In genomic region chr10:94358480-94358879, GRCh38 we compare ENCODE assay signal across 11 cellular contexts. TPM values are rescaled to one million over a fixed set of nuclear protein-coding genes. Genes with fewer than 3 reads are reported as not detected.
A peak's percentile ranks its signal among the peaks of the same experiment; 100 is the strongest.
DNase-seq lines count a peak whose midpoint lies in the region; ATAC-seq, FAIRE-seq and TF ChIP-seq lines count a peak whose summit lies in the region.
"Had no signal": no experiment of that assay in that cellular context is flagged by ENCODE, and none has a peak within 500 bp of the region (broad histone marks: within the 10 kb centered on the region; RNA-seq: fewer than 3 reads in every experiment).

No MANE protein-coding gene starts in this region.

- no peaks in the 10 kb centered on the region for H3K9me3 Mint-ChIP-seq in activated CD4-positive, alpha-beta memory T cell treated with anti-CD3 and anti-CD28 coated beads, Interleukin-2, amount 10 ng/mL, durations not matched to agents 7 days and 5 days
- H3K9me3 Mint-ChIP-seq: dendritic cell treated with granulocyte-macrophage colony-stimulating factor and Interleukin-4, amounts not matched to agents 40 ng/mL and 50 ng/mL, for 4 days had no signal

- FAIRE-seq in HepG2 (lab: Jason Lieb, UNC), result no peak

- H2AFZ ChIP-seq in HepG2 (ENCODE audit: low read length) (no peak overlapping the region), fibroblast of lung (ENCODE audit: low read length) (no peak overlapping the region)

- H3K9ac ChIP-seq in HepG2 (ENCODE audit: insufficient read depth, low read depth, low read length), result no peak overlapping the region
- H3K9ac ChIP-seq in fibroblast of lung (ENCODE audit: insufficient read depth, low read length), result no peak overlapping the region

- peaks cover 60% of the 10 kb centered on the region for H3K36me3 Mint-ChIP-seq in activated CD4-positive, alpha-beta memory T cell treated with anti-CD3 and anti-CD28 coated beads, Interleukin-2, amount 10 ng/mL, durations not matched to agents 7 days and 5 days (ENCODE audit: low read depth)

- TF ChIP-seq POLR2A in HepG2 (IDR thresholded peaks at IDR 0.05; ENCODE audit: insufficient read depth in 1 of 2, low read depth in 2 of 2, low read length in 2 of 2), result no peak
- TF ChIP-seq POLR2A in right lobe of liver (IDR thresholded peaks at IDR 0.05), result no peak

- TF ChIP-seq RAD21 in HepG2 (CRISPR knock-in tag; IDR thresholded peaks at IDR 0.05), result no peak

- intact Hi-C loops in HepG2 (cut with micrococcal nuclease; ENCODE audit: unreplicated experiment), result no loop called here
- intact Hi-C loops in right lobe of liver (cut with DNase I), result no loop called here

- H3K27ac Mint-ChIP-seq in activated CD4-positive, alpha-beta memory T cell treated with anti-CD3 and anti-CD28 coated beads, Interleukin-2, amount 10 ng/mL, durations not matched to agents 7 days and 5 days, result no peak overlapping the region
- H3K27ac Mint-ChIP-seq: dendritic cell treated with granulocyte-macrophage colony-stimulating factor and Interleukin-4, amounts not matched to agents 40 ng/mL and 50 ng/mL, for 4 days had no signal

- DNase-seq in HepG2 (ENCODE audit: low spot score) (peak; percentile 9), right lobe of liver (no peak), RKO (ENCODE audit: low spot score) (peak; percentile 81), fibroblast of lung (ENCODE audit: low read depth in 2 of 2) (peak; percentile 92 to 96), stromal cell of bone marrow (ENCODE audit: low read depth) (peak; percentile 88), cerebellar cortex (ENCODE audit: low spot score) (no peak)
- no peak for DNase-seq in activated CD4-positive, alpha-beta memory T cell treated with anti-CD3 and anti-CD28 coated beads, Interleukin-2, amount 10 ng/mL, durations not matched to agents 7 days and 5 days
- no peak for DNase-seq in effector memory CD4-positive, alpha-beta T cell
- DNase-seq: activated CD8-positive, alpha-beta memory T cell treated with anti-CD3 and anti-CD28 coated beads for 24 hours; lower lobe of right lung had no signal

- no peak overlapping the region for H3K4me2 ChIP-seq in HepG2 (ENCODE audit: low read depth, low read length)
- peak overlapping the region; percentile 38 for H3K4me2 ChIP-seq in fibroblast of lung (ENCODE audit: extremely low read depth, insufficient read depth, low read length)

- no peaks in the 10 kb centered on the region for H3K27me3 Mint-ChIP-seq in activated CD4-positive, alpha-beta memory T cell treated with anti-CD3 and anti-CD28 coated beads, Interleukin-2, amount 10 ng/mL, durations not matched to agents 7 days and 5 days
- H3K27me3 Mint-ChIP-seq: dendritic cell treated with granulocyte-macrophage colony-stimulating factor and Interleukin-4, amounts not matched to agents 40 ng/mL and 50 ng/mL, for 4 days had no signal

- CTCF ChIA-PET in HepG2 (lab: Yijun Ruan, JAX; ENCODE audit: low intra/inter-chr PET ratio, low total read pairs), result no interaction called here
- CTCF ChIA-PET in activated CD4-positive, alpha-beta memory T cell treated with anti-CD3 and anti-CD28 coated beads, Interleukin-2, amount 10 ng/mL, durations not matched to agents 7 days and 5 days (lab: Charles Lee), result interaction anchor here (1.3 kb wide), 1 partner anchor 37 kb away, joined by 3 read pairs; no protein-coding TSS in a partner anchor

- 85% methylated on average over 2 of the region's 2 CpGs for WGBS in HepG2 (ENCODE audit: low lambda C conversion rate)
- WGBS in right lobe of liver (ENCODE audit: insufficient coverage, low coverage, low lambda C conversion rate, missing lambda C conversion rate), result 43% methylated on average over 2 of the region's 2 CpGs

- H3K79me2 ChIP-seq in HepG2 (ENCODE audit: insufficient read depth, low read length), result peaks cover 29% of the 10 kb centered on the region
- H3K79me2 ChIP-seq in fibroblast of lung (ENCODE audit: control insufficient read depth, insufficient read depth, low read length), result peaks cover 23% of the 10 kb centered on the region

- H3K27me3 ChIP-seq in HepG2 (ENCODE audit: control insufficient read depth in 1 of 2, insufficient read depth in 2 of 2, low read length in 2 of 2) (no peaks in the 10 kb centered on the region; a peak in 1 of 5 replicates), right lobe of liver (no peaks in the 10 kb centered on the region), fibroblast of lung (ENCODE audit: control insufficient read depth, insufficient read depth, low read length) (no peaks in the 10 kb centered on the region)
- H3K27me3 ChIP-seq in effector memory CD4-positive, alpha-beta T cell (replicated peaks; ENCODE audit: control insufficient read depth, insufficient read depth, low read length, poor library complexity, severe bottlenecking), result no peaks in the 10 kb centered on the region

- H4K20me1 ChIP-seq in HepG2 (ENCODE audit: insufficient read depth, low read length), result no peaks in the 10 kb centered on the region
- H4K20me1 ChIP-seq in fibroblast of lung (ENCODE audit: control insufficient read depth, extremely low read depth, insufficient read depth, low read length), result no peaks in the 10 kb centered on the region

- peaks cover 21% of the 10 kb centered on the region for H3K4me1 ChIP-seq in HepG2 (ENCODE audit: insufficient read depth, low read length)
- peaks cover 0 to 17% (median 8%) of the 10 kb centered on the region in 4 donors for H3K4me1 ChIP-seq in right lobe of liver
- peaks cover 4% of the 10 kb centered on the region for H3K4me1 ChIP-seq in fibroblast of lung (ENCODE audit: control insufficient read depth, extremely low read depth, insufficient read depth, low read length)
- H3K4me1 ChIP-seq in effector memory CD4-positive, alpha-beta T cell (ENCODE audit: control insufficient read depth, insufficient read depth, low read length, poor library complexity, severe bottlenecking), result peaks cover 10% of the 10 kb centered on the region

- TF ChIP-seq CTCF in HepG2 (CRISPR knock-in tag; IDR thresholded peaks at IDR 0.05) (no peak), right lobe of liver (IDR thresholded peaks at IDR 0.05) (no peak), fibroblast of lung (conservative IDR thresholded peaks at IDR 0.05 in 1 of 2, IDR thresholded peaks at IDR 0.05 in 1 of 2; ENCODE audit: low read depth in 1 of 2, low read length in 2 of 2) (no peak)

- no peak for ATAC-seq in HepG2
- no peak for ATAC-seq in right lobe of liver
- ATAC-seq: lower lobe of right lung had no signal

- H3K36me3 ChIP-seq in HepG2 (replicated peaks in 1 of 2; ENCODE audit: control insufficient read depth in 1 of 2, insufficient read depth in 2 of 2, low read length in 2 of 2) (peaks cover 6 to 49% of the 10 kb centered on the region in 2 experiments; a peak in 4 of 5 replicates), right lobe of liver (peaks cover 0 to 36% (median 1%) of the 10 kb centered on the region in 4 donors), fibroblast of lung (ENCODE audit: control insufficient read depth, insufficient read depth, low read length) (peaks cover 3% of the 10 kb centered on the region)
- H3K36me3 ChIP-seq in effector memory CD4-positive, alpha-beta T cell (ENCODE audit: control insufficient read depth, insufficient read depth, low read length), result peaks cover 20% of the 10 kb centered on the region

- H3K9me3 ChIP-seq in HepG2 (ENCODE audit: low read length), result no peaks in the 10 kb centered on the region
- no peaks in the 10 kb centered on the region for H3K9me3 ChIP-seq in right lobe of liver
- H3K9me3 ChIP-seq in fibroblast of lung (ENCODE audit: control insufficient read depth, insufficient read depth, low read depth, low read length), result no peaks in the 10 kb centered on the region
- H3K9me3 ChIP-seq in effector memory CD4-positive, alpha-beta T cell (ENCODE audit: control insufficient read depth, low read length), result no peaks in the 10 kb centered on the region
- H3K9me3 ChIP-seq: lower lobe of right lung had no signal

- in situ Hi-C loops in HepG2 (cut with HindIII; ENCODE audit: extremely low pct_ligation_motif_present, low pct_unique_long_range_greater_than_20kb), result no loop called here

- TF ChIP-seq EP300 in HepG2 (IDR thresholded peaks at IDR 0.05; ENCODE audit: low read depth in 2 of 2, low read length in 2 of 2), result no peak
- TF ChIP-seq EP300 in HepG2 (CRISPR knock-in tag; IDR thresholded peaks at IDR 0.05; ENCODE audit: borderline replicate concordance), result no peak

- no peak overlapping the region for H3K27ac ChIP-seq in HepG2 (ENCODE audit: extremely low read length, insufficient read depth, low read length)
- no peak overlapping the region for H3K27ac ChIP-seq in right lobe of liver
- peak overlapping the region; percentile 44 for H3K27ac ChIP-seq in fibroblast of lung (ENCODE audit: insufficient read depth, low read length)
- no peak overlapping the region for H3K27ac ChIP-seq in effector memory CD4-positive, alpha-beta T cell (ENCODE audit: insufficient read depth, low read length, poor library complexity, severe bottlenecking)
- H3K27ac ChIP-seq: lower lobe of right lung had no signal

- POLR2A ChIA-PET in HepG2 (lab: Yijun Ruan, JAX), result no interaction called here
- POLR2A ChIA-PET in activated CD4-positive, alpha-beta memory T cell treated with anti-CD3 and anti-CD28 coated beads, Interleukin-2, amount 10 ng/mL, durations not matched to agents 7 days and 5 days (lab: Charles Lee), result no interaction called here

- no TSS peak for BruUV-seq in HepG2 (replicated peaks; lab: Mats Ljungman, UMichigan)

- H3K4me1 Mint-ChIP-seq in activated CD4-positive, alpha-beta memory T cell treated with anti-CD3 and anti-CD28 coated beads, Interleukin-2, amount 10 ng/mL, durations not matched to agents 7 days and 5 days, result peaks cover 54% of the 10 kb centered on the region

- no peak overlapping the region for H3K4me3 Mint-ChIP-seq in activated CD4-positive, alpha-beta memory T cell treated with anti-CD3 and anti-CD28 coated beads, Interleukin-2, amount 10 ng/mL, durations not matched to agents 7 days and 5 days
- H3K4me3 Mint-ChIP-seq: dendritic cell treated with granulocyte-macrophage colony-stimulating factor and Interleukin-4, amounts not matched to agents 40 ng/mL and 50 ng/mL, for 4 days had no signal

- no peak overlapping the region for H3K4me3 ChIP-seq in HepG2 (replicated peaks in 1 of 3; ENCODE audit: insufficient read depth in 1 of 3, low read depth in 2 of 3, low read length in 3 of 3)
- no peak overlapping the region for H3K4me3 ChIP-seq in right lobe of liver
- peak overlapping the region in 3 of 4 experiments; percentile 8 to 50 (median 41) for H3K4me3 ChIP-seq in fibroblast of lung (replicated peaks in 1 of 4; ENCODE audit: control extremely low read depth in 1 of 4, insufficient read depth in 1 of 4, low read depth in 3 of 4, low read length in 4 of 4)
- H3K4me3 ChIP-seq in effector memory CD4-positive, alpha-beta T cell (ENCODE audit: insufficient read depth, low read depth, low read length, poor library complexity, severe bottlenecking), result no peak overlapping the region
- H3K4me3 ChIP-seq: lower lobe of right lung had no signal

RNA-seq across cellular contexts. Expression of gene NOC3L, which starts 4.3 kb away (rescaled TPM):
- total RNA-seq in HepG2 (2016; rRNA removed; fragmentation: Illumina TruSeq; extraction: Trizol) (36.6 and 51.6 TPM in 2 replicates), right lobe of liver (10 to 100 TPM in 1 of 6 experiments, 1 to 10 TPM in 5; 6.2 to 11.2 (median 9.5) TPM), fibroblast of lung (27.2 and 31.3 TPM in 2 replicates)
- total RNA-seq in HepG2 (2016; cell fraction: cytosol; rRNA removed; fragmentation: Illumina TruSeq; extraction: Trizol; ENCODE audit: low read depth), result 3.3 and 5.6 TPM in 2 replicates
- total RNA-seq in HepG2 (2016; cell fraction: insoluble cytoplasmic fraction; rRNA removed; fragmentation: Illumina TruSeq; extraction: Trizol), result 37.9 and 52.0 TPM in 2 replicates
- 10.3 and 13.4 TPM in 2 replicates for total RNA-seq in HepG2 (2016; cell fraction: membrane; rRNA removed; fragmentation: Illumina TruSeq; extraction: Trizol)
- 43.7 and 47.1 TPM in 2 replicates for total RNA-seq in HepG2 (2016; cell fraction: nucleus; rRNA removed; fragmentation: Illumina TruSeq; extraction: Trizol)
- polyA plus RNA-seq in HepG2 (2011; rRNA removed) (7.6 and 7.8 TPM in 2 replicates), fibroblast of lung (19.5 and 19.8 TPM in 2 replicates)
- 2.6 and 4.6 TPM in 2 replicates for polyA plus RNA-seq in HepG2 (2011; cell fraction: cytosol; rRNA removed)
- 6.8 and 10.5 TPM in 2 replicates for polyA plus RNA-seq in HepG2 (2011; cell fraction: nucleus; rRNA removed)
- 11.7 and 12.3 TPM in 2 replicates for polyA plus RNA-seq in HepG2 (2012)
- 0.78 TPM in 2 replicates for polyA plus RNA-seq in HepG2 (2016; cell fraction: cytosol; fragmentation: Illumina TruSeq; extraction: Trizol; ENCODE audit: low read depth)
- 24.0 and 26.8 TPM in 2 replicates for polyA plus RNA-seq in HepG2 (2016; cell fraction: insoluble cytoplasmic fraction; fragmentation: Illumina TruSeq; extraction: Trizol; ENCODE audit: low read depth)
- polyA plus RNA-seq in HepG2 (2016; cell fraction: membrane; fragmentation: Illumina TruSeq; extraction: Trizol; ENCODE audit: low read depth), result 3.0 and 3.5 TPM in 2 replicates
- polyA plus RNA-seq in HepG2 (2016; cell fraction: nucleus; fragmentation: Illumina TruSeq; extraction: Trizol; ENCODE audit: insufficient read depth, low read depth), result 31.8 and 34.0 TPM in 2 replicates
- polyA minus RNA-seq in HepG2 (2011; rRNA and poly(A)+ RNA removed; ENCODE audit: low replicate concordance), result 7.5 and 18.8 TPM in 2 replicates
- 5.9 and 7.6 TPM in 2 replicates for polyA minus RNA-seq in HepG2 (2011; cell fraction: cytosol; rRNA and poly(A)+ RNA removed)
- polyA minus RNA-seq in HepG2 (2011; cell fraction: nucleus; rRNA and poly(A)+ RNA removed), result 42.9 and 44.5 TPM in 2 replicates
- 13.7 and 15.3 TPM in 2 replicates for polyA plus RNA-seq in fibroblast of lung (2012)
- polyA minus RNA-seq in fibroblast of lung (ENCODE audit: low replicate concordance), result 0.51 and 6.3 TPM in 2 replicates
- total RNA-seq in activated CD4-positive, alpha-beta memory T cell treated with anti-CD3 and anti-CD28 coated beads, Interleukin-2, amount 10 ng/mL, durations not matched to agents 7 days and 5 days, result 10 to 100 TPM; 18.6 TPM

RNA-seq across cellular contexts. Expression of gene TBC1D12, which starts 43.9 kb away (rescaled TPM):
- total RNA-seq in HepG2 (2016; rRNA removed; fragmentation: Illumina TruSeq; extraction: Trizol), result 6.2 and 7.2 TPM in 2 replicates
- total RNA-seq in HepG2 (2016; cell fraction: cytosol; rRNA removed; fragmentation: Illumina TruSeq; extraction: Trizol; ENCODE audit: low read depth), result 3.8 TPM in 2 replicates
- total RNA-seq in HepG2 (2016; cell fraction: insoluble cytoplasmic fraction; rRNA removed; fragmentation: Illumina TruSeq; extraction: Trizol), result 6.6 and 7.8 TPM in 2 replicates
- total RNA-seq in HepG2 (2016; cell fraction: membrane; rRNA removed; fragmentation: Illumina TruSeq; extraction: Trizol), result 3.5 and 3.7 TPM in 2 replicates
- 7.8 and 8.9 TPM in 2 replicates for total RNA-seq in HepG2 (2016; cell fraction: nucleus; rRNA removed; fragmentation: Illumina TruSeq; extraction: Trizol)
- polyA plus RNA-seq in HepG2 (2011; rRNA removed), result 4.7 and 5.7 TPM in 2 replicates
- polyA plus RNA-seq in HepG2 (2011; cell fraction: cytosol; rRNA removed), result 1.6 and 2.7 TPM in 2 replicates
- polyA plus RNA-seq in HepG2 (2011; cell fraction: nucleus; rRNA removed), result 4.1 and 4.4 TPM in 2 replicates
- 4.1 and 5.6 TPM in 2 replicates for polyA plus RNA-seq in HepG2 (2012)
- polyA plus RNA-seq in HepG2 (2016; cell fraction: cytosol; fragmentation: Illumina TruSeq; extraction: Trizol; ENCODE audit: low read depth), result 0.58 and 0.60 TPM in 2 replicates
- 5.1 and 6.4 TPM in 2 replicates for polyA plus RNA-seq in HepG2 (2016; cell fraction: insoluble cytoplasmic fraction; fragmentation: Illumina TruSeq; extraction: Trizol; ENCODE audit: low read depth)
- 1.0 TPM in 2 replicates for polyA plus RNA-seq in HepG2 (2016; cell fraction: membrane; fragmentation: Illumina TruSeq; extraction: Trizol; ENCODE audit: low read depth)
- 9.5 and 10.1 TPM in 2 replicates for polyA plus RNA-seq in HepG2 (2016; cell fraction: nucleus; fragmentation: Illumina TruSeq; extraction: Trizol; ENCODE audit: insufficient read depth, low read depth)
- 2.9 and 3.1 TPM in 2 replicates for polyA minus RNA-seq in HepG2 (2011; rRNA and poly(A)+ RNA removed; ENCODE audit: low replicate concordance)
- 3.6 and 4.5 TPM in 2 replicates for polyA minus RNA-seq in HepG2 (2011; cell fraction: cytosol; rRNA and poly(A)+ RNA removed)
- 9.8 and 10.6 TPM in 2 replicates for polyA minus RNA-seq in HepG2 (2011; cell fraction: nucleus; rRNA and poly(A)+ RNA removed)
- total RNA-seq in right lobe of liver, result 1 to 10 TPM; 3.8 to 5.2 (median 4.9) TPM
- 11.6 and 13.9 TPM in 2 replicates for total RNA-seq in fibroblast of lung
- 5.4 and 7.8 TPM in 2 replicates for polyA plus RNA-seq in fibroblast of lung
- 4.3 and 6.6 TPM in 2 replicates for polyA plus RNA-seq in fibroblast of lung (2012)
- 0.51 and 1.3 TPM in 2 replicates for polyA minus RNA-seq in fibroblast of lung (ENCODE audit: low replicate concordance)
- total RNA-seq in activated CD4-positive, alpha-beta memory T cell treated with anti-CD3 and anti-CD28 coated beads, Interleukin-2, amount 10 ng/mL, durations not matched to agents 7 days and 5 days, result under 1 TPM; 0.28 to 0.30 TPM

Comparison
In these comparisons a context has a peak if more than half of its experiments do, and no peak if none do; other contexts are left out.
1. DNase-seq: peak in HepG2 (single experiment), RKO (single experiment), fibroblast of lung (2 of 2) and stromal cell of bone marrow (single experiment); none in right lobe of liver (0 of 3), cerebellar cortex (single experiment), activated CD4-positive, alpha-beta memory T cell treated with anti-CD3 and anti-CD28 coated beads, Interleukin-2, amount 10 ng/mL, durations not matched to agents 7 days and 5 days (single experiment) and effector memory CD4-positive, alpha-beta T cell (0 of 3).
2. H3K4me3 ChIP-seq: peak in fibroblast of lung (3 of 4); none in HepG2 (0 of 3), right lobe of liver (0 of 3) and effector memory CD4-positive, alpha-beta T cell (single experiment).